ENCODE assay signal across 8 cellular contexts in genomic region chr9:86281577-86282076, GRCh38. TPM values are rescaled to one million over a fixed set of nuclear protein-coding genes. Genes with fewer than 3 reads are reported as not detected.
A peak's percentile ranks its signal among the peaks of the same experiment; 100 is the strongest.
DNase-seq lines count a peak whose midpoint lies in the region; ATAC-seq, FAIRE-seq and TF ChIP-seq lines count a peak whose summit lies in the region.

No MANE protein-coding gene starts in this region.

- peaks cover 4% of the 10 kb centered on the region; the same call in 1 of the 2 replicates for H3K4me1 ChIP-seq in Panc1 (ENCODE audit: control insufficient read depth, insufficient read depth, low read length)
- H3K4me1 ChIP-seq in endodermal cell (ENCODE audit: control insufficient read depth, insufficient read depth, low read length) = peaks cover 13% of the 10 kb centered on the region

- no peak for FAIRE-seq in RCC 7860 (lab: Jason Lieb, UNC)

- peak overlapping the region; percentile 99 for H3K27ac Mint-ChIP-seq in activated CD4-positive, alpha-beta T cell treated with anti-CD3 and anti-CD28 coated beads, Interleukin-2, amount 10 ng/mL, durations not matched to agents 7 days and 5 days
- peak overlapping the region; percentile 98 for H3K27ac Mint-ChIP-seq in endodermal cell
- H3K27ac Mint-ChIP-seq in neural crest cell (ENCODE audit: unreplicated experiment) = peak overlapping the region; percentile 99

- POLR2A ChIA-PET in activated CD4-positive, alpha-beta T cell treated with anti-CD3 and anti-CD28 coated beads, Interleukin-2, amount 10 ng/mL, durations not matched to agents 7 days and 5 days (lab: Charles Lee) = no interaction called here
- POLR2A ChIA-PET in Panc1 (lab: Charles Lee) = no interaction called here

- H3K9me3 Mint-ChIP-seq in activated CD4-positive, alpha-beta T cell treated with anti-CD3 and anti-CD28 coated beads, Interleukin-2, amount 10 ng/mL, durations not matched to agents 7 days and 5 days = no peaks in the 10 kb centered on the region
- no peaks in the 10 kb centered on the region for H3K9me3 Mint-ChIP-seq in endodermal cell
- no peaks in the 10 kb centered on the region for H3K9me3 Mint-ChIP-seq in neural crest cell

- H3K36me3 Mint-ChIP-seq in activated CD4-positive, alpha-beta T cell treated with anti-CD3 and anti-CD28 coated beads, Interleukin-2, amount 10 ng/mL, durations not matched to agents 7 days and 5 days (ENCODE audit: low read depth) = peaks cover 6% of the 10 kb centered on the region
- H3K36me3 Mint-ChIP-seq in endodermal cell (ENCODE audit: low read depth) (peaks cover 3% of the 10 kb centered on the region), neural crest cell (ENCODE audit: low read depth) (no peaks in the 10 kb centered on the region)

- peak overlapping the region; percentile 95 for H3K9ac ChIP-seq in endodermal cell (ENCODE audit: extremely low read depth, low read length, poor library complexity, severe bottlenecking)

- peak overlapping the region; percentile 87 for H3K27ac ChIP-seq in Panc1 (ENCODE audit: low read length)
- peak overlapping the region; percentile 98 for H3K27ac ChIP-seq in endodermal cell (ENCODE audit: low read depth, low read length)

- no peaks in the 10 kb centered on the region for H3K27me3 ChIP-seq in Panc1 (ENCODE audit: control insufficient read depth, insufficient read depth, low read length)
- H3K27me3 ChIP-seq in endodermal cell (ENCODE audit: control insufficient read depth, insufficient read depth, low read length, poor library complexity, severe bottlenecking) = no peaks in the 10 kb centered on the region

- H3K36me3 ChIP-seq in Panc1 (ENCODE audit: control insufficient read depth, insufficient read depth, low read length) (peaks cover 2% of the 10 kb centered on the region), endodermal cell (ENCODE audit: control insufficient read depth, insufficient read depth, low read length) (peaks cover 6% of the 10 kb centered on the region)

- no TSS peak for BruUV-seq in Panc1 (replicated peaks; lab: Mats Ljungman, UMichigan)

- H3K27me3 Mint-ChIP-seq in activated CD4-positive, alpha-beta T cell treated with anti-CD3 and anti-CD28 coated beads, Interleukin-2, amount 10 ng/mL, durations not matched to agents 7 days and 5 days = no peaks in the 10 kb centered on the region
- H3K27me3 Mint-ChIP-seq in endodermal cell (ENCODE audit: insufficient read depth) (peaks cover 8% of the 10 kb centered on the region), neural crest cell (ENCODE audit: low read depth) (peaks cover 27% of the 10 kb centered on the region)

- CTCF ChIA-PET in activated CD4-positive, alpha-beta T cell treated with anti-CD3 and anti-CD28 coated beads, Interleukin-2, amount 10 ng/mL, durations not matched to agents 7 days and 5 days (lab: Charles Lee) = interaction anchor here (0.7 to 2.1 kb wide), 2 partner anchors 15 to 662 kb away, joined by 3 to 5 read pairs; no protein-coding TSS in a partner anchor
- CTCF ChIA-PET in Panc1 (lab: Charles Lee) = no interaction called here

- TF ChIP-seq CTCF in Panc1 (IDR thresholded peaks at IDR 0.05) = no peak
- TF ChIP-seq CTCF in endodermal cell (conservative IDR thresholded peaks at IDR 0.05) = no peak
- no peak for TF ChIP-seq CTCF in neural crest cell (conservative IDR thresholded peaks at IDR 0.05)

- in situ Hi-C loops in Panc1 (cut with HindIII; ENCODE audit: low pct_unique_long_range_greater_than_20kb, low sequenced_read_pairs) = no loop called here

- H3K9me3 ChIP-seq in Panc1 (ENCODE audit: control insufficient read depth, insufficient read depth, low read depth, low read length) (no peaks in the 10 kb centered on the region), endodermal cell (ENCODE audit: control insufficient read depth, low read length) (no peaks in the 10 kb centered on the region)

- ATAC-seq in HG02840 (IDR thresholded peaks at IDR 0.05; ENCODE audit: low FRiP score, unreplicated experiment) = peak; percentile 33
- peak; percentile 60 for ATAC-seq in Panc1

- H3K4me1 Mint-ChIP-seq in activated CD4-positive, alpha-beta T cell treated with anti-CD3 and anti-CD28 coated beads, Interleukin-2, amount 10 ng/mL, durations not matched to agents 7 days and 5 days = peaks cover 44% of the 10 kb centered on the region
- H3K4me1 Mint-ChIP-seq in endodermal cell = peaks cover 28% of the 10 kb centered on the region
- H3K4me1 Mint-ChIP-seq in neural crest cell = peaks cover 41% of the 10 kb centered on the region

- intact Hi-C loops in Panc1 (cut with micrococcal nuclease; ENCODE audit: unreplicated experiment) = loop anchor here (2.0 kb wide), 1 partner anchor 15 kb away; no protein-coding TSS in a partner anchor

- DNase-seq in activated CD4-positive, alpha-beta T cell treated with anti-CD3 and anti-CD28 coated beads, Interleukin-2, amount 10 ng/mL, durations not matched to agents 7 days and 5 days = no peak
- no peak for DNase-seq in activated CD4-positive, alpha-beta T cell treated with anti-CD3 and anti-CD28 coated beads for 48 hours
- DNase-seq in Panc1 (ENCODE audit: low read depth, low spot score) (no peak), endodermal cell (no peak), neural crest cell (ENCODE audit: low read depth, low spot score) (peak; percentile 67), RCC 7860 (ENCODE audit: low spot score) (no peak), putamen (ENCODE audit: low spot score) (no peak)

- 0 to 1% methylated on average over 9 to 31 of the region's 31 CpGs for WGBS in endodermal cell (ENCODE audit: insufficient coverage in 1 of 2, insufficient read length in 1 of 2), 2 experiments

- peak overlapping the region; percentile 78 to 92 for H3K4me3 ChIP-seq in Panc1 (ENCODE audit: low read depth in 2 of 2, low read length in 2 of 2)
- peak overlapping the region; percentile 93 for H3K4me3 ChIP-seq in endodermal cell (ENCODE audit: low read length)

- peak overlapping the region; percentile 74 for H3K4me3 Mint-ChIP-seq in activated CD4-positive, alpha-beta T cell treated with anti-CD3 and anti-CD28 coated beads, Interleukin-2, amount 10 ng/mL, durations not matched to agents 7 days and 5 days
- H3K4me3 Mint-ChIP-seq in endodermal cell (peak overlapping the region; percentile 89), neural crest cell (peak overlapping the region; percentile 97)

RNA-seq across cellular contexts. Expression of gene ISCA1, which starts 0.7 kb away (rescaled TPM):
- total RNA-seq in activated CD4-positive, alpha-beta T cell treated with anti-CD3 and anti-CD28 coated beads, Interleukin-2, amount 10 ng/mL, durations not matched to agents 7 days and 5 days = 10 to 100 TPM; 16.8 to 19.5 TPM
- total RNA-seq in Panc1 (2021; ENCODE audit: unreplicated experiment) (19.9 TPM), endodermal cell (10 to 100 TPM; 29.6 to 33.7 TPM), neural crest cell (17.3 and 18.0 TPM in 2 replicates)
- 14.5 TPM for polyA plus RNA-seq in Panc1 (2012; ENCODE audit: insufficient read length)
- polyA plus RNA-seq in endodermal cell (2013, experiment 1 of 2) = 40.6 TPM
- 35.8 TPM for polyA plus RNA-seq in endodermal cell (2013, experiment 2 of 2)

RNA-seq across cellular contexts. Expression of gene C9orf153, which starts 22.2 kb away (rescaled TPM):
- under 1 TPM; 0.12 to 0.35 TPM for total RNA-seq in activated CD4-positive, alpha-beta T cell treated with anti-CD3 and anti-CD28 coated beads, Interleukin-2, amount 10 ng/mL, durations not matched to agents 7 days and 5 days
- total RNA-seq in Panc1 (2021; ENCODE audit: unreplicated experiment) (not detected), endodermal cell (under 1 TPM; 0.37 to 0.51 TPM), neural crest cell (0.19 and 0.34 TPM in 2 replicates)
- polyA plus RNA-seq in Panc1 (2012; ENCODE audit: insufficient read length) = not detected
- 0.14 TPM for polyA plus RNA-seq in endodermal cell (2013, experiment 1 of 2)
- not detected for polyA plus RNA-seq in endodermal cell (2013, experiment 2 of 2)
